Comparison of ENCODE assay signal across 1 cellular context in genomic region chr2:85433511-85434089, GRCh38.
TF ChIP-seq lines count a peak whose summit lies in the region.

No MANE protein-coding gene starts in this region.

TF ChIP-seq in HepG2, 621 proteins besides CTCF, POLR2A, EP300 and RAD21 (continued from another document):
- TF ChIP-seq ZNF687 (CRISPR knock-in tag; IDR thresholded peaks at IDR 0.05) (peak; percentile 19; the same call in 1 of the 2 replicates), SIN3A (IDR thresholded peaks at IDR 0.05; ENCODE audit: borderline replicate concordance, low read depth, low read length) (no peak), ZNF674 (CRISPR knock-in tag; IDR thresholded peaks at IDR 0.05; ENCODE audit: low read depth) (no peak), ZNF747 (CRISPR knock-in tag; IDR thresholded peaks at IDR 0.05; ENCODE audit: borderline replicate concordance) (no peak), ZNF841 (CRISPR knock-in tag; IDR thresholded peaks at IDR 0.05; ENCODE audit: borderline replicate concordance) (no peak), TCF7L2 (IDR thresholded peaks at IDR 0.05; ENCODE audit: low read depth, low read length) (no peak), ZNF274 (CRISPR knock-in tag; IDR thresholded peaks at IDR 0.05) (0 out of 2 replicates have a peak, but pooled peaks have one; percentile 49), STAT6 (CRISPR knock-in tag; IDR thresholded peaks at IDR 0.05; ENCODE audit: borderline replicate concordance) (no peak), ZNF10 (CRISPR knock-in tag; IDR thresholded peaks at IDR 0.05; ENCODE audit: borderline replicate concordance, low read depth) (no peak), RARA (CRISPR knock-in tag; IDR thresholded peaks at IDR 0.05) (no peak), MXI1 (IDR thresholded peaks at IDR 0.05; ENCODE audit: borderline replicate concordance, low read depth, low read length) (no peak), NR0B2 (CRISPR knock-in tag; IDR thresholded peaks at IDR 0.05) (0 out of 2 replicates have a peak, but pooled peaks have one; percentile 21), TP53 (CRISPR knock-in tag; conservative IDR thresholded peaks at IDR 0.05) (no peak), ZNF263 (CRISPR knock-in tag; IDR thresholded peaks at IDR 0.05) (peak; percentile 54; the same call in 1 of the 2 replicates), NRL (CRISPR knock-in tag; IDR thresholded peaks at IDR 0.05; ENCODE audit: borderline replicate concordance) (0 out of 2 replicates have a peak, but pooled peaks have one; percentile 25), ZNF333 (CRISPR knock-in tag; IDR thresholded peaks at IDR 0.05; ENCODE audit: borderline replicate concordance) (no peak), NR2F2 (IDR thresholded peaks at IDR 0.05; ENCODE audit: borderline replicate concordance, low read depth) (no peak), RBM39 (IDR thresholded peaks at IDR 0.05; ENCODE audit: low read depth, low read length, poor library complexity, severe bottlenecking) (peak; percentile 43), CENPT (CRISPR knock-in tag; IDR thresholded peaks at IDR 0.05; ENCODE audit: low read depth) (no peak), SALL1 (CRISPR knock-in tag; IDR thresholded peaks at IDR 0.05) (no peak), MXD1 (CRISPR knock-in tag; IDR thresholded peaks at IDR 0.05) (peak; percentile 29; the same call in 1 of the 2 replicates), ARHGAP35 (CRISPR knock-in tag; IDR thresholded peaks at IDR 0.05; ENCODE audit: borderline replicate concordance) (no peak), ZNF136 (CRISPR knock-in tag; IDR thresholded peaks at IDR 0.05; ENCODE audit: low read depth) (no peak), JUNB (CRISPR knock-in tag; IDR thresholded peaks at IDR 0.05; ENCODE audit: borderline replicate concordance) (no peak), MBNL3 (CRISPR knock-in tag; conservative IDR thresholded peaks at IDR 0.05) (no peak)
